In the genomic region with DNA sequence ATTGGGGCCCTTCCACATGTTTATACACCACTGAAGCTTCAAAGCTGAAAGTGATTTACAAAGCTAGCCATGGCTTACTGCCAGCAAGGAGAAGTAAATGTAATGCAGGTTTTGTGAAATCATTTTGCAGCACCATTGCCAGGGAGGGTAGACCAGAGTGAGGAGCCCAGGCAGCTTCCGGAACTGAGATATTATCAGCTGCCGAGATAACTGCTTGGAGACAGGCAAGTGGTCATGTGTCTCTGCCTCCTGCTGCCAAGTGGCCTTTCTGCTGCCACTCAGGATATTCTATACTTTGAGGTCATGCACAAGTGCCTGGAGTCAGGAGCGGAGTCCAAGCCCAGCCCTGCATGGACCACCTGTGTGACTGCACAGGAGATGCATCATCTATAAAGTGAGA, we compare ENCODE assay signal across 16 cellular contexts.
DNase-seq lines count a peak whose midpoint lies in the region; ATAC-seq and TF ChIP-seq lines count a peak whose summit lies in the region.
"Had no signal": no experiment of that assay in that cellular context is flagged by ENCODE, and none has a peak within 500 bp of the region (broad histone marks: within the 10 kb centered on the region; RNA-seq: fewer than 3 reads in every experiment).

No MANE protein-coding gene starts in this region.

- peaks cover 6% of the 10 kb centered on the region for H3K4me1 Mint-ChIP-seq in activated T-cell treated with anti-CD3 and anti-CD28 coated beads, Interleukin-2, amount 50 U/mL, for 24 hours (ENCODE audit: low read depth)
- peaks cover 11% of the 10 kb centered on the region for H3K4me1 Mint-ChIP-seq in activated T-cell treated with anti-CD3 and anti-CD28 coated beads, Interleukin-2, amount 50 U/mL, for 72 hours (ENCODE audit: low read depth)
- H3K4me1 Mint-ChIP-seq in stimulated activated effector memory CD8-positive, alpha-beta T cell treated with anti-CD3 and anti-CD28 coated beads, Interleukin-12 subunit alpha, Interleukin-12 subunit beta, amount 100 ng/mL, for 72 hours: no peaks in the 10 kb centered on the region

- no peaks in the 10 kb centered on the region for H3K4me1 ChIP-seq in vagina
- H3K4me1 ChIP-seq: Caco-2 had no signal

- H3K27ac ChIP-seq in vagina: no peak overlapping the region
- H3K27ac ChIP-seq: SJSA1, thoracic aorta had no signal

- no peaks in the 10 kb centered on the region for H3K9me3 ChIP-seq in vagina
- H3K9me3 ChIP-seq: SJSA1, thoracic aorta had no signal

- no peaks in the 10 kb centered on the region for H3K9me3 Mint-ChIP-seq in activated T-cell treated with anti-CD3 and anti-CD28 coated beads, Interleukin-2, amount 50 U/mL, for 24 hours
- no peaks in the 10 kb centered on the region for H3K9me3 Mint-ChIP-seq in activated T-cell treated with anti-CD3 and anti-CD28 coated beads, Interleukin-2, amount 50 U/mL, for 72 hours
- H3K9me3 Mint-ChIP-seq in stimulated activated effector memory CD8-positive, alpha-beta T cell treated with anti-CD3 and anti-CD28 coated beads, Interleukin-12 subunit alpha, Interleukin-12 subunit beta, amount 100 ng/mL, for 72 hours: no peaks in the 10 kb centered on the region

- H3K27me3 Mint-ChIP-seq in activated T-cell treated with anti-CD3 and anti-CD28 coated beads, Interleukin-2, amount 50 U/mL, for 24 hours: no peaks in the 10 kb centered on the region
- H3K27me3 Mint-ChIP-seq in activated T-cell treated with anti-CD3 and anti-CD28 coated beads, Interleukin-2, amount 50 U/mL, for 72 hours (ENCODE audit: low read depth): no peaks in the 10 kb centered on the region

- TF ChIP-seq CTCF in vagina (IDR thresholded peaks at IDR 0.05): no peak

- TF ChIP-seq POLR2A in erythroblast (IDR thresholded peaks at IDR 0.05; ENCODE audit: low read length): no peak
- TF ChIP-seq POLR2A in vagina (IDR thresholded peaks at IDR 0.05): no peak

- no peaks in the 10 kb centered on the region for H3K27me3 ChIP-seq in vagina
- H3K27me3 ChIP-seq: SJSA1 had no signal

- H3K36me3 Mint-ChIP-seq in activated T-cell treated with anti-CD3 and anti-CD28 coated beads, Interleukin-2, amount 50 U/mL, for 24 hours (ENCODE audit: low read depth): no peaks in the 10 kb centered on the region
- H3K36me3 Mint-ChIP-seq in activated T-cell treated with anti-CD3 and anti-CD28 coated beads, Interleukin-2, amount 50 U/mL, for 72 hours (ENCODE audit: insufficient read depth in 2 of 2): no peaks in the 10 kb centered on the region
- no peaks in the 10 kb centered on the region for H3K36me3 Mint-ChIP-seq in stimulated activated effector memory CD8-positive, alpha-beta T cell treated with anti-CD3 and anti-CD28 coated beads, Interleukin-12 subunit alpha, Interleukin-12 subunit beta, amount 100 ng/mL, for 72 hours

- H3K4me3 Mint-ChIP-seq in activated T-cell treated with anti-CD3 and anti-CD28 coated beads, Interleukin-2, amount 50 U/mL, for 24 hours: no peak overlapping the region
- H3K4me3 Mint-ChIP-seq in activated T-cell treated with anti-CD3 and anti-CD28 coated beads, Interleukin-2, amount 50 U/mL, for 72 hours: no peak overlapping the region
- no peak overlapping the region for H3K4me3 Mint-ChIP-seq in stimulated activated effector memory CD8-positive, alpha-beta T cell treated with anti-CD3 and anti-CD28 coated beads, Interleukin-12 subunit alpha, Interleukin-12 subunit beta, amount 100 ng/mL, for 72 hours
- H3K4me3 Mint-ChIP-seq: activated CD8-positive, alpha-beta T cell treated with anti-CD3 and anti-CD28 coated beads, Interleukin-2, amount 10 ng/mL, durations not matched to agents 7 days and 5 days had no signal

- intact Hi-C loops in vagina (cut with DNase I): no loop called here

- ATAC-seq in activated T-cell treated with anti-CD3 and anti-CD28 coated beads, Interleukin-2, amount 50 U/mL, for 72 hours (replicated peaks in 1 of 2): no peak
- ATAC-seq in stimulated activated effector memory CD8-positive, alpha-beta T cell treated with anti-CD3 and anti-CD28 coated beads, Interleukin-12 subunit alpha, Interleukin-12 subunit beta, amount 100 ng/mL, for 72 hours: peak; percentile 9
- ATAC-seq in HG02588 (IDR thresholded peaks at IDR 0.05; ENCODE audit: unreplicated experiment): no peak
- ATAC-seq: activated CD8-positive, alpha-beta T cell treated with anti-CD3 and anti-CD28 coated beads, Interleukin-2, amount 10 ng/mL, durations not matched to agents 7 days and 5 days; HepG2 had no signal

- DNase-seq in activated T-cell treated with anti-CD3 and anti-CD28 coated beads, Interleukin-2, amount 50 U/mL, for 24 hours: no peak
- DNase-seq in activated T-cell treated with anti-CD3 and anti-CD28 coated beads, Interleukin-2, amount 50 U/mL, for 72 hours: no peak
- DNase-seq in NCI-H226 (peak; percentile 11), erythroblast (lab: John Stamatoyannopoulos, UW) (peak; percentile 13 to 41), DMS53 treated with DMSO at 0.1 percent for 48 hours (lab: John Stamatoyannopoulos, UW; ENCODE audit: unreplicated experiment) (no peak), vagina (ENCODE audit: extremely low spot score in 2 of 2) (no peak)
- DNase-seq in stimulated activated effector memory CD8-positive, alpha-beta T cell treated with anti-CD3 and anti-CD28 coated beads, Interleukin-12 subunit alpha, Interleukin-12 subunit beta, amount 100 ng/mL, for 72 hours (ENCODE audit: low spot score in 2 of 2): no peak
- DNase-seq: ACHN; activated CD8-positive, alpha-beta T cell treated with anti-CD3 and anti-CD28 coated beads, Interleukin-2, amount 10 ng/mL, durations not matched to agents 7 days and 5 days; activated effector memory CD4-positive, alpha-beta T cell treated with Interleukin-2 at 50 U/mL for 16 hours; Caco-2; right cardiac atrium had no signal

- H3K4me3 ChIP-seq in vagina: no peak overlapping the region
- H3K4me3 ChIP-seq: SJSA1, thoracic aorta had no signal

- peak overlapping the region; percentile 63 for H3K27ac Mint-ChIP-seq in activated T-cell treated with anti-CD3 and anti-CD28 coated beads, Interleukin-2, amount 50 U/mL, for 24 hours
- no peak overlapping the region for H3K27ac Mint-ChIP-seq in activated T-cell treated with anti-CD3 and anti-CD28 coated beads, Interleukin-2, amount 50 U/mL, for 72 hours
- H3K27ac Mint-ChIP-seq in stimulated activated effector memory CD8-positive, alpha-beta T cell treated with anti-CD3 and anti-CD28 coated beads, Interleukin-12 subunit alpha, Interleukin-12 subunit beta, amount 100 ng/mL, for 72 hours: no peak overlapping the region
- H3K27ac Mint-ChIP-seq: activated CD8-positive, alpha-beta T cell treated with anti-CD3 and anti-CD28 coated beads, Interleukin-2, amount 10 ng/mL, durations not matched to agents 7 days and 5 days had no signal

- no peaks in the 10 kb centered on the region for H3K36me3 ChIP-seq in vagina
- H3K36me3 ChIP-seq: SJSA1, thoracic aorta had no signal

Comparison
In these comparisons a context has a peak if more than half of its experiments do, and no peak if none do; other contexts are left out.
1. DNase-seq: peak in NCI-H226 (single experiment) and erythroblast (2 of 2); none in activated T-cell treated with anti-CD3 and anti-CD28 coated beads, Interleukin-2, amount 50 U/mL, for 24 hours (single experiment), activated T-cell treated with anti-CD3 and anti-CD28 coated beads, Interleukin-2, amount 50 U/mL, for 72 hours (0 of 2), stimulated activated effector memory CD8-positive, alpha-beta T cell treated with anti-CD3 and anti-CD28 coated beads, Interleukin-12 subunit alpha, Interleukin-12 subunit beta, amount 100 ng/mL, for 72 hours (0 of 2), DMS53 treated with DMSO at 0.1 percent for 48 hours (single experiment) and vagina (0 of 2).